Comparison of ENCODE assay signal across 22 cellular contexts in genomic region chr7:105863876-105864275, GRCh38. TPM values are rescaled to one million over a fixed set of nuclear protein-coding genes. Genes with fewer than 3 reads are reported as not detected.
A peak's percentile ranks its signal among the peaks of the same experiment; 100 is the strongest.
DNase-seq lines count a peak whose midpoint lies in the region; ATAC-seq and TF ChIP-seq lines count a peak whose summit lies in the region.
"Had no signal": no experiment of that assay in that cellular context is flagged by ENCODE, and none has a peak within 500 bp of the region (broad histone marks: within the 10 kb centered on the region; RNA-seq: fewer than 3 reads in every experiment).

No MANE protein-coding gene starts in this region.

- no peak overlapping the region for H3K4me3 Mint-ChIP-seq in CD4-positive, CD25-positive, alpha-beta regulatory T cell
- H3K4me3 Mint-ChIP-seq in endodermal cell = no peak overlapping the region
- H3K4me3 Mint-ChIP-seq: B cell; CD4-positive, alpha-beta memory T cell; CD8-positive, alpha-beta memory T cell had no signal

- no peak for TF ChIP-seq CTCF in HEK293 (tag by site-specific recombination; IDR thresholded peaks at IDR 0.05)
- no peak for TF ChIP-seq CTCF in endodermal cell (conservative IDR thresholded peaks at IDR 0.05)

- no peaks in the 10 kb centered on the region for H3K4me1 ChIP-seq in CD4-positive, CD25-positive, alpha-beta regulatory T cell (ENCODE audit: control insufficient read depth, insufficient read depth, low read length, poor library complexity, severe bottlenecking)
- H3K4me1 ChIP-seq in HEK293 (ENCODE audit: control insufficient read depth, insufficient read depth, low read length) (no peaks in the 10 kb centered on the region), endodermal cell (ENCODE audit: control insufficient read depth, insufficient read depth, low read length) (peaks cover 5% of the 10 kb centered on the region)
- H3K4me1 ChIP-seq: A549 had no signal

- peaks cover 29% of the 10 kb centered on the region for H3K36me3 Mint-ChIP-seq in CD4-positive, CD25-positive, alpha-beta regulatory T cell
- peaks cover 25% of the 10 kb centered on the region for H3K36me3 Mint-ChIP-seq in endodermal cell (ENCODE audit: low read depth)

- H3K27ac Mint-ChIP-seq in CD4-positive, CD25-positive, alpha-beta regulatory T cell = peak overlapping the region in 2 of 3 donors; percentile 7 to 42
- H3K27ac Mint-ChIP-seq in endodermal cell = no peak overlapping the region
- H3K27ac Mint-ChIP-seq: B cell; CD4-positive, alpha-beta memory T cell; CD8-positive, alpha-beta memory T cell had no signal

- 88% methylated on average over 2 of the region's 2 CpGs for WGBS in endodermal cell (ENCODE audit: insufficient coverage in 1 of 2, insufficient read length in 1 of 2), 2 experiments

- CTCF ChIA-PET in HEK293 (lab: Yijun Ruan, JAX) = interaction anchor here (0.6 kb wide), 1 partner anchor 178 kb away, joined by 3 read pairs; no protein-coding TSS in a partner anchor

- POLR2A ChIA-PET in HEK293 (lab: Yijun Ruan, JAX) = no interaction called here

- no peak for ATAC-seq in CD4-positive, CD25-positive, alpha-beta regulatory T cell (ENCODE audit: low read depth in 2 of 2)
- ATAC-seq in HG03139 (IDR thresholded peaks at IDR 0.05; ENCODE audit: unreplicated experiment) = no peak
- ATAC-seq: A549, GM12878 had no signal

- no peaks in the 10 kb centered on the region for H3K27me3 ChIP-seq in CD4-positive, CD25-positive, alpha-beta regulatory T cell (ENCODE audit: control insufficient read depth, insufficient read depth, low read length)
- no peaks in the 10 kb centered on the region for H3K27me3 ChIP-seq in endodermal cell (ENCODE audit: control insufficient read depth, insufficient read depth, low read length, poor library complexity, severe bottlenecking)
- H3K27me3 ChIP-seq: BLaER1 treated with 17β-estradiol and CSF1 and Interleukin-3, amounts not matched to agents 10 nM and 100 nM had no signal

- no peak overlapping the region for H3K4me3 ChIP-seq in CD4-positive, CD25-positive, alpha-beta regulatory T cell (ENCODE audit: low read depth, low read length)
- H3K4me3 ChIP-seq in HEK293 (ENCODE audit: low read depth, low read length) = no peak overlapping the region
- no peak overlapping the region for H3K4me3 ChIP-seq in endodermal cell (ENCODE audit: low read length)
- H3K4me3 ChIP-seq: A549; BLaER1 treated with 17β-estradiol and CSF1 and Interleukin-3, amounts not matched to agents 10 nM and 100 nM; GM12878 had no signal

- peaks cover 0 to 42% (median 28%) of the 10 kb centered on the region in 4 donors for H3K4me1 Mint-ChIP-seq in CD4-positive, CD25-positive, alpha-beta regulatory T cell
- H3K4me1 Mint-ChIP-seq in endodermal cell = peaks cover 29% of the 10 kb centered on the region
- H3K4me1 Mint-ChIP-seq: B cell had no signal

- peaks cover 24% of the 10 kb centered on the region for H3K36me3 ChIP-seq in CD4-positive, CD25-positive, alpha-beta regulatory T cell (ENCODE audit: control insufficient read depth, insufficient read depth, low read length)
- H3K36me3 ChIP-seq in HEK293 (ENCODE audit: control insufficient read depth in 2 of 2, insufficient read depth in 1 of 2, low read length in 2 of 2) = no peaks in the 10 kb centered on the region
- H3K36me3 ChIP-seq in endodermal cell (ENCODE audit: control insufficient read depth, insufficient read depth, low read length) = peaks cover 3% of the 10 kb centered on the region

- H3K27ac ChIP-seq in CD4-positive, CD25-positive, alpha-beta regulatory T cell (ENCODE audit: insufficient read depth, low read length, poor library complexity, severe bottlenecking) = no peak overlapping the region
- H3K27ac ChIP-seq in HEK293 (ENCODE audit: extremely low read depth, low read depth, low read length) = no peak overlapping the region
- H3K27ac ChIP-seq in endodermal cell (ENCODE audit: low read depth, low read length) = no peak overlapping the region
- H3K27ac ChIP-seq: 22Rv1; A549; BLaER1 treated with 17β-estradiol and CSF1 and Interleukin-3, amounts not matched to agents 10 nM and 100 nM; C4-2B had no signal

- no peak for DNase-seq in CD4-positive, CD25-positive, alpha-beta regulatory T cell
- DNase-seq in endodermal cell (peak; percentile 54), GM19238 (ENCODE audit: insufficient read length, low spot score) (no peak)
- no peak for DNase-seq in activated CD4-positive, alpha-beta T cell treated with anti-CD3 and anti-CD28 coated beads for 4 hours
- DNase-seq: AML-193; CD4-positive, alpha-beta memory T cell; CD8-positive, alpha-beta memory T cell; COR-L47; DMS 273 treated with DMSO at 0.1 percent for 48 hours; DMS153; DMS53; DND-41; EL; GDM1 had no signal

- no peaks in the 10 kb centered on the region for H3K27me3 Mint-ChIP-seq in CD4-positive, CD25-positive, alpha-beta regulatory T cell
- no peaks in the 10 kb centered on the region for H3K27me3 Mint-ChIP-seq in endodermal cell (ENCODE audit: insufficient read depth)
- H3K27me3 Mint-ChIP-seq: CD4-positive, alpha-beta memory T cell; CD8-positive, alpha-beta memory T cell had no signal

- no peaks in the 10 kb centered on the region for H3K9me3 ChIP-seq in CD4-positive, CD25-positive, alpha-beta regulatory T cell (ENCODE audit: control insufficient read depth in 2 of 2, low read length in 2 of 2)
- H3K9me3 ChIP-seq in HEK293 (ENCODE audit: control insufficient read depth, insufficient read depth, low read depth, low read length) (no peaks in the 10 kb centered on the region), endodermal cell (ENCODE audit: control insufficient read depth, low read length) (no peaks in the 10 kb centered on the region)
- H3K9me3 ChIP-seq: A549 had no signal

- no peak overlapping the region for H3K9ac ChIP-seq in endodermal cell (ENCODE audit: extremely low read depth, low read length, poor library complexity, severe bottlenecking)
- H3K9ac ChIP-seq: BLaER1 treated with 17β-estradiol and CSF1 and Interleukin-3, amounts not matched to agents 10 nM and 100 nM had no signal

- peaks cover 0 to 2% (median 0%) of the 10 kb centered on the region in 7 donors for H3K9me3 Mint-ChIP-seq in CD4-positive, CD25-positive, alpha-beta regulatory T cell
- H3K9me3 Mint-ChIP-seq in endodermal cell = no peaks in the 10 kb centered on the region
- H3K9me3 Mint-ChIP-seq: CD4-positive, alpha-beta memory T cell; CD8-positive, alpha-beta memory T cell had no signal

TF ChIP-seq in HEK293, 187 proteins besides CTCF, POLR2A, EP300 and RAD21:
- no peak for TF ChIP-seq ZBTB6 (tag by site-specific recombination; IDR thresholded peaks at IDR 0.05)
- no peak for TF ChIP-seq ZNF654 (tag by site-specific recombination; IDR thresholded peaks at IDR 0.05; ENCODE audit: low read depth)
- no peak for TF ChIP-seq BCL11A (tag by site-specific recombination; IDR thresholded peaks at IDR 0.05; ENCODE audit: low read depth)
- no peak for TF ChIP-seq ZNF133 (tag by site-specific recombination; IDR thresholded peaks at IDR 0.05)
- peak; percentile 52; the same call in 1 of the 2 replicates for TF ChIP-seq ZBTB20 (tag by site-specific recombination; IDR thresholded peaks at IDR 0.05)

RNA-seq across cellular contexts. Expression of gene ATXN7L1, which starts 12.5 kb away (rescaled TPM):
- total RNA-seq in CD4-positive, CD25-positive, alpha-beta regulatory T cell = 78.9 TPM
- 10 to 100 TPM; 25.8 to 28.1 (median 26.5) TPM for polyA plus RNA-seq in CD4-positive, CD25-positive, alpha-beta regulatory T cell
- total RNA-seq in endodermal cell = 10 to 100 TPM; 16.9 to 30.4 TPM
- polyA plus RNA-seq in endodermal cell (2013, experiment 1 of 2) = 11.4 TPM
- polyA plus RNA-seq in endodermal cell (2013, experiment 2 of 2) = 8.7 TPM
